18 cellular contexts compared by ENCODE assay signal in genomic region chr1:101344745-101345144, GRCh38.
DNase-seq lines count a peak whose midpoint lies in the region; ATAC-seq, FAIRE-seq and TF ChIP-seq lines count a peak whose summit lies in the region.
"Had no signal": no experiment of that assay in that cellular context is flagged by ENCODE, and none has a peak within 500 bp of the region (broad histone marks: within the 10 kb centered on the region; RNA-seq: fewer than 3 reads in every experiment).

No MANE protein-coding gene starts in this region.

- peaks cover 7 to 9% of the 10 kb centered on the region in 2 donors for H3K9me3 Mint-ChIP-seq in natural killer cell

- H3K4me1 Mint-ChIP-seq in natural killer cell = peaks cover 78 to 87% of the 10 kb centered on the region in 2 donors
- H3K4me1 Mint-ChIP-seq: nephron progenitor cell had no signal

- peak overlapping the region; percentile 82 for H3K4me3 Mint-ChIP-seq in natural killer cell
- H3K4me3 Mint-ChIP-seq: activated CD4-positive, alpha-beta memory T cell treated with anti-CD3 and anti-CD28 coated beads for 36 hours; activated T-cell treated with anti-CD3 and anti-CD28 coated beads, Interleukin-2, amount 50 U/mL, for 4 hours; B cell; memory B cell; nephron progenitor cell had no signal

- H3K27me3 Mint-ChIP-seq in natural killer cell (ENCODE audit: low read depth in 2 of 2) = no peaks in the 10 kb centered on the region
- H3K27me3 Mint-ChIP-seq: activated CD4-positive, alpha-beta memory T cell treated with anti-CD3 and anti-CD28 coated beads for 36 hours; B cell; memory B cell had no signal

- ATAC-seq in GM19395 (IDR thresholded peaks at IDR 0.05; ENCODE audit: unreplicated experiment) = peak; percentile 63
- peak; percentile 44 to 61 (median 50) for ATAC-seq in natural killer cell
- ATAC-seq: activated T-cell treated with anti-CD3 and anti-CD28 coated beads, Interleukin-2, amount 50 U/mL, for 4 hours; T-cell had no signal

- H3K27ac Mint-ChIP-seq in natural killer cell = peak overlapping the region; percentile 81 to 87
- H3K27ac Mint-ChIP-seq: activated CD4-positive, alpha-beta memory T cell treated with anti-CD3 and anti-CD28 coated beads for 36 hours; B cell; memory B cell; nephron progenitor cell; T-cell had no signal

- intact Hi-C loops in natural killer cell (cut with micrococcal nuclease) = no loop called here

- H3K36me3 Mint-ChIP-seq in natural killer cell = peaks cover 30% of the 10 kb centered on the region

- TF ChIP-seq POLR2A in GM12891 (IDR thresholded peaks at IDR 0.05; ENCODE audit: low read depth, low read length) = no peak

- FAIRE-seq in GM12891 (lab: Jason Lieb, UNC) = peak; percentile 75
- FAIRE-seq: islet of Langerhans had no signal

- TF ChIP-seq CTCF in natural killer cell (IDR thresholded peaks at IDR 0.05) = no peak

- DNase-seq in GM12891 (ENCODE audit: insufficient read length, low spot score) (no peak), OCI-M1 (lab: John Stamatoyannopoulos, UW) (peak; percentile 46), natural killer cell (no peak), NCI-H345 treated with DMSO at 0.1 percent for 48 hours (lab: John Stamatoyannopoulos, UW; ENCODE audit: unreplicated experiment) (no peak), NCI-H1436 treated with DMSO at 0.1 percent for 48 hours (lab: John Stamatoyannopoulos, UW) (no peak), hippocampal formation (lab: John Stamatoyannopoulos, UW) (no peak)
- DNase-seq: activated CD4-positive, alpha-beta memory T cell treated with anti-CD3 and anti-CD28 coated beads for 36 hours; activated T-cell treated with anti-CD3 and anti-CD28 coated beads, Interleukin-2, amount 50 U/mL, for 4 hours; dermis blood vessel endothelial cell; erythroblast; nephron progenitor cell; NK-92 treated with Interleukin-12 subunit alpha and Interleukin-12 subunit beta, amount 100 ng/mL, for 24 hours; spleen; T-cell had no signal

TF ChIP-seq in GM12891, 5 proteins besides CTCF, POLR2A, EP300 and RAD21:
- TF ChIP-seq POLR2AphosphoS5 (IDR thresholded peaks at IDR 0.05; ENCODE audit: low read depth, low read length) = no peak
- TF ChIP-seq POU2F2 (IDR thresholded peaks at IDR 0.05; ENCODE audit: low read depth, low read length) = no peak
- no peak for TF ChIP-seq TAF1 (IDR thresholded peaks at IDR 0.05; ENCODE audit: low read depth, low read length)
- no peak for TF ChIP-seq PAX5 (IDR thresholded peaks at IDR 0.05; ENCODE audit: insufficient read depth, low read length, severe bottlenecking)
- TF ChIP-seq SPI1 (IDR thresholded peaks at IDR 0.05; ENCODE audit: low read depth, low read length) = no peak
TF ChIP-seq in GM12891: peak in this region for 0.
